Comparison of ENCODE assay signal across 19 cellular contexts in genomic region chr16:23676924-23677480, GRCh38. TPM values are rescaled to one million over a fixed set of nuclear protein-coding genes. Genes with fewer than 3 reads are reported as not detected.
DNase-seq lines count a peak whose midpoint lies in the region; ATAC-seq, FAIRE-seq and TF ChIP-seq lines count a peak whose summit lies in the region.
"Had no signal": no experiment of that assay in that cellular context is flagged by ENCODE, and none has a peak within 500 bp of the region (broad histone marks: within the 10 kb centered on the region; RNA-seq: fewer than 3 reads in every experiment).

No MANE protein-coding gene starts in this region.

- intact Hi-C loops in activated T-helper 1 cell treated with anti-CD3 and anti-CD28 coated beads, Interleukin-12 subunit alpha, Interleukin-12 subunit beta, Interleukin-2, Interleukin-4 antibody, amounts not matched to agents 30 ng/mL and 10 ng/mL and 1 ng/mL, durations not matched to agents 14 hours and 24 hours and 36 hours (cut with micrococcal nuclease), result loop anchor here (5.0 to 10.0 kb wide), 3 partner anchors 225 to 868 kb away; partner anchors contain the start of gene COG7
- intact Hi-C loops in naive thymus-derived CD4-positive, alpha-beta T cell (cut with micrococcal nuclease), result loop anchor here in 1 of 2 donors (10.0 kb wide), 1 partner anchor 338 kb away; no protein-coding TSS in a partner anchor
- intact Hi-C loops in gastrocnemius medialis (cut with DNase I; ENCODE audit: low total_unique reads), result no loop called here

- peaks cover 28% of the 10 kb centered on the region for H3K36me3 Mint-ChIP-seq in activated T-helper 1 cell treated with anti-CD3 and anti-CD28 coated beads, Interleukin-12 subunit alpha, Interleukin-12 subunit beta, Interleukin-2, Interleukin-4 antibody, amounts not matched to agents 30 ng/mL and 10 ng/mL and 1 ng/mL, durations not matched to agents 14 hours and 24 hours and 36 hours (ENCODE audit: low read depth)
- H3K36me3 Mint-ChIP-seq in naive thymus-derived CD4-positive, alpha-beta T cell, result peaks cover under 1 to 25% (median 3%) of the 10 kb centered on the region in 5 donors

- no peaks in the 10 kb centered on the region for H3K9me3 Mint-ChIP-seq in activated T-helper 1 cell treated with anti-CD3 and anti-CD28 coated beads, Interleukin-12 subunit alpha, Interleukin-12 subunit beta, Interleukin-2, Interleukin-4 antibody, amounts not matched to agents 30 ng/mL and 10 ng/mL and 1 ng/mL, durations not matched to agents 14 hours and 24 hours and 36 hours
- no peaks in the 10 kb centered on the region for H3K9me3 Mint-ChIP-seq in naive thymus-derived CD4-positive, alpha-beta T cell

- ATAC-seq in naive thymus-derived CD4-positive, alpha-beta T cell, result no peak
- no peak for ATAC-seq in gastrocnemius medialis
- ATAC-seq: HCT116, psoas muscle had no signal

- H3K9me3 ChIP-seq in naive thymus-derived CD4-positive, alpha-beta T cell (ENCODE audit: control insufficient read depth in 2 of 3, low read length in 3 of 3), result no peaks in the 10 kb centered on the region
- no peaks in the 10 kb centered on the region for H3K9me3 ChIP-seq in gastrocnemius medialis
- H3K9me3 ChIP-seq: psoas muscle had no signal

- H3K27me3 ChIP-seq in naive thymus-derived CD4-positive, alpha-beta T cell (ENCODE audit: control insufficient read depth in 2 of 2, insufficient read depth in 2 of 2, low read length in 2 of 2), result no peaks in the 10 kb centered on the region
- H3K27me3 ChIP-seq in gastrocnemius medialis, result no peaks in the 10 kb centered on the region
- H3K27me3 ChIP-seq: cardiac muscle cell had no signal

- POLR2A ChIA-PET in naive thymus-derived CD4-positive, alpha-beta T cell (lab: Charles Lee), result no interaction called here

- no peaks in the 10 kb centered on the region for H3K27me3 Mint-ChIP-seq in activated T-helper 1 cell treated with anti-CD3 and anti-CD28 coated beads, Interleukin-12 subunit alpha, Interleukin-12 subunit beta, Interleukin-2, Interleukin-4 antibody, amounts not matched to agents 30 ng/mL and 10 ng/mL and 1 ng/mL, durations not matched to agents 14 hours and 24 hours and 36 hours (ENCODE audit: insufficient read depth)
- H3K27me3 Mint-ChIP-seq in naive thymus-derived CD4-positive, alpha-beta T cell, result peaks cover 0 to 9% (median 0%) of the 10 kb centered on the region in 5 donors

- no peak overlapping the region for H3K27ac ChIP-seq in naive thymus-derived CD4-positive, alpha-beta T cell (ENCODE audit: low read depth, low read length)
- no peak overlapping the region for H3K27ac ChIP-seq in gastrocnemius medialis
- H3K27ac ChIP-seq: cardiac muscle cell, psoas muscle had no signal

- no peak for TF ChIP-seq POLR2A in gastrocnemius medialis (IDR thresholded peaks at IDR 0.05)
- TF ChIP-seq POLR2A in GM12892 (IDR thresholded peaks at IDR 0.05; ENCODE audit: low read depth, low read length), result no peak

- H3K4me1 Mint-ChIP-seq in activated T-helper 1 cell treated with anti-CD3 and anti-CD28 coated beads, Interleukin-12 subunit alpha, Interleukin-12 subunit beta, Interleukin-2, Interleukin-4 antibody, amounts not matched to agents 30 ng/mL and 10 ng/mL and 1 ng/mL, durations not matched to agents 14 hours and 24 hours and 36 hours (ENCODE audit: low read depth), result peaks cover 29% of the 10 kb centered on the region
- H3K4me1 Mint-ChIP-seq in naive thymus-derived CD4-positive, alpha-beta T cell, result peaks cover 10 to 40% (median 23%) of the 10 kb centered on the region in 7 donors

- H3K4me3 Mint-ChIP-seq in activated T-helper 1 cell treated with anti-CD3 and anti-CD28 coated beads, Interleukin-12 subunit alpha, Interleukin-12 subunit beta, Interleukin-2, Interleukin-4 antibody, amounts not matched to agents 30 ng/mL and 10 ng/mL and 1 ng/mL, durations not matched to agents 14 hours and 24 hours and 36 hours, result peak overlapping the region; percentile 94
- peak overlapping the region in 9 of 10 donors; percentile 59 to 91 (median 84) for H3K4me3 Mint-ChIP-seq in naive thymus-derived CD4-positive, alpha-beta T cell

- CTCF ChIA-PET in naive thymus-derived CD4-positive, alpha-beta T cell (lab: Charles Lee), result no interaction called here

- H3K36me3 ChIP-seq in naive thymus-derived CD4-positive, alpha-beta T cell (ENCODE audit: control insufficient read depth in 2 of 3, insufficient read depth in 3 of 3, low read length in 3 of 3), result peaks cover 0 to 17% (median 0%) of the 10 kb centered on the region in 3 experiments
- H3K36me3 ChIP-seq in gastrocnemius medialis, result peaks cover 0 to 21% of the 10 kb centered on the region in 2 donors

- FAIRE-seq in GM12892 (lab: Jason Lieb, UNC), result no peak
- FAIRE-seq: islet of Langerhans had no signal

- no peak overlapping the region for H3K4me3 ChIP-seq in naive thymus-derived CD4-positive, alpha-beta T cell (ENCODE audit: low read length)
- no peak overlapping the region for H3K4me3 ChIP-seq in gastrocnemius medialis
- H3K4me3 ChIP-seq: cardiac muscle cell, psoas muscle had no signal

- peaks cover 9 to 10% of the 10 kb centered on the region in 2 donors for H3K4me1 ChIP-seq in naive thymus-derived CD4-positive, alpha-beta T cell (ENCODE audit: control insufficient read depth in 2 of 2, insufficient read depth in 2 of 2, low read length in 2 of 2)
- peaks cover 5 to 8% of the 10 kb centered on the region in 2 donors for H3K4me1 ChIP-seq in gastrocnemius medialis

- TF ChIP-seq CTCF in gastrocnemius medialis (IDR thresholded peaks at IDR 0.05 in 4 of 5, conservative IDR thresholded peaks at IDR 0.05 in 1 of 5), result no peak

- in situ Hi-C loops in gastrocnemius medialis (cut with MboI; ENCODE audit: low sequenced_read_pairs in 4 of 4), result no loop called here

- DNase-seq in AG08395 (ENCODE audit: low spot score) (peak; percentile 34), ELR (ENCODE audit: low read depth) (peak; percentile 54), RPMI8226 (no peak), gastrocnemius medialis (no peak), NAMALWA (ENCODE audit: low spot score) (no peak), GM12892 (ENCODE audit: insufficient read length) (no peak)
- DNase-seq in activated T-helper 1 cell treated with anti-CD3 and anti-CD28 coated beads, Interleukin-12 subunit alpha, Interleukin-12 subunit beta, Interleukin-2, Interleukin-4 antibody, amounts not matched to agents 30 ng/mL and 10 ng/mL and 1 ng/mL, durations not matched to agents 14 hours and 24 hours and 36 hours (ENCODE audit: low spot score), result no peak
- no peak for DNase-seq in naive thymus-derived CD4-positive, alpha-beta T cell
- DNase-seq: activated naive CD4-positive, alpha-beta T cell treated with Interleukin-2 at 50 U/mL for 16 hours; effector memory CD4-positive, alpha-beta T cell; NCI-H1694 treated with DMSO at 0.1 percent for 48 hours; NCI-H526; psoas muscle; T1000 had no signal

- no peak overlapping the region for H3K27ac Mint-ChIP-seq in activated T-helper 1 cell treated with anti-CD3 and anti-CD28 coated beads, Interleukin-12 subunit alpha, Interleukin-12 subunit beta, Interleukin-2, Interleukin-4 antibody, amounts not matched to agents 30 ng/mL and 10 ng/mL and 1 ng/mL, durations not matched to agents 14 hours and 24 hours and 36 hours
- H3K27ac Mint-ChIP-seq in naive thymus-derived CD4-positive, alpha-beta T cell, result peak overlapping the region in 3 of 9 donors; percentile 2 to 32 (median 23)

RNA-seq across cellular contexts. Expression of gene PLK1, which starts 1.7 kb away (rescaled TPM):
- 45.2 and 54.7 TPM in 2 replicates for total RNA-seq in activated T-helper 1 cell treated with anti-CD3 and anti-CD28 coated beads, Interleukin-12 subunit alpha, Interleukin-12 subunit beta, Interleukin-2, Interleukin-4 antibody, amounts not matched to agents 30 ng/mL and 10 ng/mL and 1 ng/mL, durations not matched to agents 14 hours and 24 hours and 36 hours
- 10 to 100 TPM in 1 of 5 experiments, 1 to 10 TPM in 3, under 1 TPM in 1; 0.45 to 65.0 (median 3.2) TPM for total RNA-seq in naive thymus-derived CD4-positive, alpha-beta T cell
- polyA plus RNA-seq in naive thymus-derived CD4-positive, alpha-beta T cell, result under 1 TPM; 0.16 to 0.35 TPM
- 1 to 10 TPM in 2 of 4 donors, under 1 TPM in 2; 0.05 to 6.2 (median 0.91) TPM for total RNA-seq in gastrocnemius medialis
- polyA plus RNA-seq in GM12892 (2012; ENCODE audit: missing spikeins), result 25.4 TPM

RNA-seq across cellular contexts. Expression of gene DCTN5, which starts 35.7 kb away (rescaled TPM):
- 102 and 105 TPM in 2 replicates for total RNA-seq in activated T-helper 1 cell treated with anti-CD3 and anti-CD28 coated beads, Interleukin-12 subunit alpha, Interleukin-12 subunit beta, Interleukin-2, Interleukin-4 antibody, amounts not matched to agents 30 ng/mL and 10 ng/mL and 1 ng/mL, durations not matched to agents 14 hours and 24 hours and 36 hours
- total RNA-seq in naive thymus-derived CD4-positive, alpha-beta T cell, result 100 to 1,000 TPM in 1 of 5 experiments, 10 to 100 TPM in 4; 42.4 to 100 (median 54.0) TPM
- polyA plus RNA-seq in naive thymus-derived CD4-positive, alpha-beta T cell, result 10 to 100 TPM; 34.9 to 56.7 TPM
- total RNA-seq in gastrocnemius medialis, result 10 to 100 TPM; 22.9 to 34.4 (median 24.8) TPM
- 57.2 TPM for polyA plus RNA-seq in GM12892 (2012; ENCODE audit: missing spikeins)

RNA-seq across cellular contexts. Expression of gene PALB2, which starts 35.9 kb away (rescaled TPM):
- total RNA-seq in activated T-helper 1 cell treated with anti-CD3 and anti-CD28 coated beads, Interleukin-12 subunit alpha, Interleukin-12 subunit beta, Interleukin-2, Interleukin-4 antibody, amounts not matched to agents 30 ng/mL and 10 ng/mL and 1 ng/mL, durations not matched to agents 14 hours and 24 hours and 36 hours, result 34.4 and 36.2 TPM in 2 replicates
- 10 to 100 TPM in 4 of 5 experiments, 1 to 10 TPM in 1; 6.2 to 27.2 (median 14.4) TPM for total RNA-seq in naive thymus-derived CD4-positive, alpha-beta T cell
- 10 to 100 TPM in 1 of 2 donors, 1 to 10 TPM in 1; 5.9 to 10.0 TPM for polyA plus RNA-seq in naive thymus-derived CD4-positive, alpha-beta T cell
- total RNA-seq in gastrocnemius medialis, result 10 to 100 TPM in 1 of 4 donors, 1 to 10 TPM in 3; 6.0 to 11.0 (median 7.3) TPM
- 15.4 TPM for polyA plus RNA-seq in GM12892 (2012; ENCODE audit: missing spikeins)

RNA-seq across cellular contexts. Expression of gene ERN2, which starts 36.0 kb away (rescaled TPM):
- not detected in 2 replicates for total RNA-seq in activated T-helper 1 cell treated with anti-CD3 and anti-CD28 coated beads, Interleukin-12 subunit alpha, Interleukin-12 subunit beta, Interleukin-2, Interleukin-4 antibody, amounts not matched to agents 30 ng/mL and 10 ng/mL and 1 ng/mL, durations not matched to agents 14 hours and 24 hours and 36 hours
- total RNA-seq in naive thymus-derived CD4-positive, alpha-beta T cell, result not detected
- not detected for polyA plus RNA-seq in naive thymus-derived CD4-positive, alpha-beta T cell
- total RNA-seq in gastrocnemius medialis, result 1 to 10 TPM in 1 of 4 donors, not detected in 3; 1.1 TPM
- not detected for polyA plus RNA-seq in GM12892 (2012; ENCODE audit: missing spikeins)
- total RNA-seq: activated CD8-positive, alpha-beta memory T cell treated with anti-CD3 and anti-CD28 coated beads for 36 hours; glomerular endothelial cell had no signal

Comparison
In these comparisons a context has a peak if more than half of its experiments do, and no peak if none do; other contexts are left out.
1. DNase-seq: peak in AG08395 (single experiment) and ELR (single experiment); none in activated T-helper 1 cell treated with anti-CD3 and anti-CD28 coated beads, Interleukin-12 subunit alpha, Interleukin-12 subunit beta, Interleukin-2, Interleukin-4 antibody, amounts not matched to agents 30 ng/mL and 10 ng/mL and 1 ng/mL, durations not matched to agents 14 hours and 24 hours and 36 hours (single experiment), naive thymus-derived CD4-positive, alpha-beta T cell (0 of 9), RPMI8226 (single experiment), gastrocnemius medialis (0 of 2), NAMALWA (single experiment) and GM12892 (single experiment).